Comparison of ENCODE assay signal across 21 cellular contexts in genomic region chr13:42279080-42279479, GRCh38. TPM values are rescaled to one million over a fixed set of nuclear protein-coding genes. Genes with fewer than 3 reads are reported as not detected.
DNase-seq lines count a peak whose midpoint lies in the region; ATAC-seq lines count a peak whose summit lies in the region.
"Had no signal": no experiment of that assay in that cellular context is flagged by ENCODE, and none has a peak within 500 bp of the region (broad histone marks: within the 10 kb centered on the region; RNA-seq: fewer than 3 reads in every experiment).

No MANE protein-coding gene starts in this region.

- H3K79me2 ChIP-seq in Karpas-422 (ENCODE audit: low read length), result peaks cover 100% of the 10 kb centered on the region

- no peaks in the 10 kb centered on the region for H3K9me2 ChIP-seq in Karpas-422 (replicated peaks; ENCODE audit: insufficient read depth, low read length)
- H3K9me2 ChIP-seq: SK-N-SH had no signal

- no peak overlapping the region for H2AFZ ChIP-seq in Karpas-422 (ENCODE audit: low read length)
- H2AFZ ChIP-seq: neural progenitor cell had no signal

- peak; percentile 15 to 40 for DNase-seq in stimulated activated CD4-positive, alpha-beta T cell treated with anti-CD3 and anti-CD28 coated beads, Interleukin-2, amount 100 ng/mL, for 24 hours
- DNase-seq in stimulated activated CD4-positive, alpha-beta T cell treated with anti-CD3 and anti-CD28 coated beads, Interleukin-1b, Interleukin-23, amount 100 ng/mL, for 48 hours, result no peak
- peak; percentile 66 for DNase-seq in Karpas-422
- DNase-seq in activated naive CD8-positive, alpha-beta T cell treated with anti-CD3 and anti-CD28 coated beads, Interleukin-2, amount 10 ng/mL, durations not matched to agents 7 days and 5 days, result no peak
- peak; percentile 33 for DNase-seq in stimulated activated naive CD8-positive, alpha-beta T cell treated with anti-CD3 and anti-CD28 coated beads, Interleukin-15, Interleukin-2, amounts not matched to agents 100 U/mL and 50 U/mL, for 24 hours
- no peak for DNase-seq in EL
- no peak for DNase-seq in NCI-H748 (lab: John Stamatoyannopoulos, UW; ENCODE audit: unreplicated experiment)
- DNase-seq: amniotic stem cell; BE2C; central memory CD4-positive, alpha-beta T cell; effector memory CD8-positive, alpha-beta T cell; HCEC 1CT; mesendoderm; NCI-H2081 treated with DMSO at 0.1 percent for 48 hours; NCI-H524; SK-N-SH; stimulated activated CD8-positive, alpha-beta memory T cell treated with anti-CD3 and anti-CD28 coated beads, Interleukin-4, amount 100 ng/mL, for 48 hours had no signal

- H3K4me1 ChIP-seq in Karpas-422 (ENCODE audit: low read length), result peaks cover 93% of the 10 kb centered on the region

- ATAC-seq in activated naive CD8-positive, alpha-beta T cell treated with anti-CD3 and anti-CD28 coated beads, Interleukin-2, amount 10 ng/mL, durations not matched to agents 7 days and 5 days (ENCODE audit: low read depth), result peak; percentile 44
- peak; percentile 34 for ATAC-seq in stimulated activated naive CD8-positive, alpha-beta T cell treated with anti-CD3 and anti-CD28 coated beads, Interleukin-15, Interleukin-2, amounts not matched to agents 100 U/mL and 50 U/mL, for 24 hours
- ATAC-seq in GM21619 (IDR thresholded peaks at IDR 0.05; ENCODE audit: unreplicated experiment), result no peak
- ATAC-seq: effector memory CD8-positive, alpha-beta T cell; Panc1 had no signal

- H3K4me3 ChIP-seq in Karpas-422 (ENCODE audit: low read length), result peak overlapping the region; percentile 28; the same call in 1 of the 2 replicates
- H3K4me3 ChIP-seq: neural progenitor cell, tibial nerve had no signal

- no peaks in the 10 kb centered on the region for H3K27me3 Mint-ChIP-seq in activated naive CD8-positive, alpha-beta T cell treated with anti-CD3 and anti-CD28 coated beads, Interleukin-2, amount 10 ng/mL, durations not matched to agents 7 days and 5 days
- H3K27me3 Mint-ChIP-seq: effector memory CD8-positive, alpha-beta T cell had no signal

- H3K4me1 Mint-ChIP-seq in activated naive CD8-positive, alpha-beta T cell treated with anti-CD3 and anti-CD28 coated beads, Interleukin-2, amount 10 ng/mL, durations not matched to agents 7 days and 5 days, result peaks cover 28% of the 10 kb centered on the region

- peaks cover 7% of the 10 kb centered on the region; the same call in 1 of the 2 replicates for H4K20me1 ChIP-seq in Karpas-422 (ENCODE audit: insufficient read depth, low read depth, low read length)

- no peak overlapping the region for H3K27ac Mint-ChIP-seq in activated naive CD8-positive, alpha-beta T cell treated with anti-CD3 and anti-CD28 coated beads, Interleukin-2, amount 10 ng/mL, durations not matched to agents 7 days and 5 days
- H3K27ac Mint-ChIP-seq: effector memory CD8-positive, alpha-beta T cell; neural progenitor cell had no signal

- no peaks in the 10 kb centered on the region for H3K9me3 ChIP-seq in Karpas-422 (ENCODE audit: low read length)
- H3K9me3 ChIP-seq: BE2C, SK-N-SH, tibial nerve had no signal

- peak overlapping the region; percentile 91 for H3K27ac ChIP-seq in Karpas-422 (ENCODE audit: low read length)
- H3K27ac ChIP-seq: neural progenitor cell, tibial nerve had no signal

- peaks cover 25% of the 10 kb centered on the region for H3K36me3 ChIP-seq in Karpas-422 (ENCODE audit: insufficient read depth, low read length)
- H3K36me3 ChIP-seq: BE2C, neural progenitor cell, tibial nerve had no signal

- H3K9me3 Mint-ChIP-seq in activated naive CD8-positive, alpha-beta T cell treated with anti-CD3 and anti-CD28 coated beads, Interleukin-2, amount 10 ng/mL, durations not matched to agents 7 days and 5 days, result no peaks in the 10 kb centered on the region
- H3K9me3 Mint-ChIP-seq: effector memory CD8-positive, alpha-beta T cell; neural progenitor cell had no signal

- POLR2A ChIA-PET in activated naive CD8-positive, alpha-beta T cell treated with anti-CD3 and anti-CD28 coated beads, Interleukin-2, amount 10 ng/mL, durations not matched to agents 7 days and 5 days (lab: Charles Lee), result interaction anchor here (0.6 kb wide), 1 partner anchor 367 kb away, joined by 3 read pairs; no protein-coding TSS in a partner anchor

- H3K4me3 Mint-ChIP-seq in activated naive CD8-positive, alpha-beta T cell treated with anti-CD3 and anti-CD28 coated beads, Interleukin-2, amount 10 ng/mL, durations not matched to agents 7 days and 5 days, result no peak overlapping the region
- H3K4me3 Mint-ChIP-seq: effector memory CD8-positive, alpha-beta T cell; neural progenitor cell had no signal

- no peaks in the 10 kb centered on the region for H3K27me3 ChIP-seq in Karpas-422 (ENCODE audit: low read length)
- H3K27me3 ChIP-seq: BE2C, neural progenitor cell, tibial nerve had no signal

- peak overlapping the region; percentile 41 for H3K9ac ChIP-seq in Karpas-422 (ENCODE audit: low read length)
- H3K9ac ChIP-seq: neural progenitor cell, SK-N-SH had no signal

- peak overlapping the region; percentile 91 for H3K4me2 ChIP-seq in Karpas-422 (ENCODE audit: low read depth, low read length, poor library complexity, severe bottlenecking)
- H3K4me2 ChIP-seq: neural progenitor cell, SK-N-SH had no signal

- H3K36me3 Mint-ChIP-seq in activated naive CD8-positive, alpha-beta T cell treated with anti-CD3 and anti-CD28 coated beads, Interleukin-2, amount 10 ng/mL, durations not matched to agents 7 days and 5 days, result peaks cover 17% of the 10 kb centered on the region
- H3K36me3 Mint-ChIP-seq: neural progenitor cell had no signal

RNA-seq across cellular contexts. Expression of gene AKAP11, which starts 7.1 kb away (rescaled TPM):
- 30.1 and 64.7 TPM in 2 replicates for total RNA-seq in Karpas-422 (2014; rRNA removed; shearing (Covaris generic); ENCODE audit: low replicate concordance)
- 10 to 100 TPM; 30.1 to 30.6 TPM for total RNA-seq in activated naive CD8-positive, alpha-beta T cell treated with anti-CD3 and anti-CD28 coated beads, Interleukin-2, amount 10 ng/mL, durations not matched to agents 7 days and 5 days

Comparison
In these comparisons a context has a peak if more than half of its experiments do, and no peak if none do; other contexts are left out.
1. DNase-seq: peak in stimulated activated CD4-positive, alpha-beta T cell treated with anti-CD3 and anti-CD28 coated beads, Interleukin-2, amount 100 ng/mL, for 24 hours (2 of 2), Karpas-422 (single experiment) and stimulated activated naive CD8-positive, alpha-beta T cell treated with anti-CD3 and anti-CD28 coated beads, Interleukin-15, Interleukin-2, amounts not matched to agents 100 U/mL and 50 U/mL, for 24 hours (single experiment); none in stimulated activated CD4-positive, alpha-beta T cell treated with anti-CD3 and anti-CD28 coated beads, Interleukin-1b, Interleukin-23, amount 100 ng/mL, for 48 hours (single experiment), activated naive CD8-positive, alpha-beta T cell treated with anti-CD3 and anti-CD28 coated beads, Interleukin-2, amount 10 ng/mL, durations not matched to agents 7 days and 5 days (single experiment), EL (single experiment) and NCI-H748 (single experiment).